ENCODE assay signal across 8 cellular contexts in genomic region chr17:63700528-63701441, GRCh38. TPM values are rescaled to one million over a fixed set of nuclear protein-coding genes. Genes with fewer than 3 reads are reported as not detected.
A peak's percentile ranks its signal among the peaks of the same experiment; 100 is the strongest.
DNase-seq lines count a peak whose midpoint lies in the region; ATAC-seq and TF ChIP-seq lines count a peak whose summit lies in the region.

No MANE protein-coding gene starts in this region.

- peaks cover 16% of the 10 kb centered on the region; the same call in 1 of the 2 replicates for H3F3A ChIP-seq in GM23248 (ENCODE audit: insufficient read depth)

- no peaks in the 10 kb centered on the region for H3K27me3 ChIP-seq in GM23248 (replicated peaks; ENCODE audit: insufficient read depth)
- no peaks in the 10 kb centered on the region for H3K27me3 ChIP-seq in RWPE2 (ENCODE audit: insufficient read depth, poor library complexity, severe bottlenecking)
- H3K27me3 ChIP-seq in right cardiac atrium (ENCODE audit: control insufficient read depth, insufficient read depth) = no peaks in the 10 kb centered on the region
- no peaks in the 10 kb centered on the region for H3K27me3 ChIP-seq in prostate gland (replicated peaks; ENCODE audit: insufficient read depth)

- H2AFZ ChIP-seq in GM23248 = peak overlapping the region; percentile 78

- H3K79me2 ChIP-seq in GM23248 (ENCODE audit: insufficient read depth) = no peaks in the 10 kb centered on the region

- H3K9me3 ChIP-seq in GM23248 (ENCODE audit: low read depth) = no peaks in the 10 kb centered on the region
- no peaks in the 10 kb centered on the region for H3K9me3 ChIP-seq in RWPE2 (ENCODE audit: severe bottlenecking)
- no peaks in the 10 kb centered on the region for H3K9me3 ChIP-seq in right cardiac atrium (ENCODE audit: control insufficient read depth, low read length)
- no peaks in the 10 kb centered on the region for H3K9me3 ChIP-seq in prostate gland

- TF ChIP-seq CTCF in RWPE2 (IDR thresholded peaks at IDR 0.05; ENCODE audit: poor library complexity, severe bottlenecking) = peak; percentile 50
- peak in 2 of 4 experiments; percentile 5 to 21 for TF ChIP-seq CTCF in prostate gland (IDR thresholded peaks at IDR 0.05)

- peaks cover 40% of the 10 kb centered on the region for H3K36me3 Mint-ChIP-seq in activated naive CD8-positive, alpha-beta T cell treated with anti-CD3 and anti-CD28 coated beads, Interleukin-2, amount 50 U/mL, for 24 hours (ENCODE audit: low read depth)

- H3K4me1 Mint-ChIP-seq in activated naive CD8-positive, alpha-beta T cell treated with anti-CD3 and anti-CD28 coated beads, Interleukin-2, amount 50 U/mL, for 24 hours = peaks cover 70% of the 10 kb centered on the region

- no peaks in the 10 kb centered on the region for H3K9me3 Mint-ChIP-seq in activated naive CD8-positive, alpha-beta T cell treated with anti-CD3 and anti-CD28 coated beads, Interleukin-2, amount 50 U/mL, for 24 hours

- ATAC-seq in RWPE2 (ENCODE audit: low read depth) (no peak), right cardiac atrium (peak; percentile 68 to 73), GM21526 (IDR thresholded peaks at IDR 0.05; ENCODE audit: low FRiP score, unreplicated experiment) (no peak)
- ATAC-seq in activated naive CD8-positive, alpha-beta T cell treated with anti-CD3 and anti-CD28 coated beads, Interleukin-2, amount 50 U/mL, for 24 hours = peak; percentile 3

- H3K4me3 Mint-ChIP-seq in activated naive CD8-positive, alpha-beta T cell treated with anti-CD3 and anti-CD28 coated beads, Interleukin-2, amount 50 U/mL, for 24 hours = peak overlapping the region; percentile 85

- H3K9ac ChIP-seq in GM23248 = peak overlapping the region; percentile 51

- peak overlapping the region; percentile 62 for H3K4me3 ChIP-seq in GM23248
- peak overlapping the region; percentile 57 for H3K4me3 ChIP-seq in RWPE2 (ENCODE audit: severe bottlenecking)
- H3K4me3 ChIP-seq in right cardiac atrium (ENCODE audit: low read length) = peak overlapping the region; percentile 82
- H3K4me3 ChIP-seq in prostate gland = peak overlapping the region; percentile 57 to 64

- no peaks in the 10 kb centered on the region for H3K9me2 ChIP-seq in GM23248 (ENCODE audit: insufficient read depth)

- peak overlapping the region; percentile 95 for H3K27ac Mint-ChIP-seq in activated naive CD8-positive, alpha-beta T cell treated with anti-CD3 and anti-CD28 coated beads, Interleukin-2, amount 50 U/mL, for 24 hours

- in situ Hi-C loops in GM23248 (cut with MboI) = no loop called here

- peak; percentile 69 for DNase-seq in AG20443 (ENCODE audit: low spot score)
- DNase-seq in GM23248 = peak; percentile 79
- no peak for DNase-seq in RWPE2 (ENCODE audit: low spot score)
- DNase-seq in activated naive CD8-positive, alpha-beta T cell treated with anti-CD3 and anti-CD28 coated beads, Interleukin-2, amount 50 U/mL, for 24 hours = peak; percentile 62
- DNase-seq in right cardiac atrium = peak; percentile 85 to 93 (median 93)
- no peak for DNase-seq in prostate gland (ENCODE audit: low spot score)
- DNase-seq in NCI-H2081 treated with DMSO at 0.1 percent for 48 hours (lab: John Stamatoyannopoulos, UW) = no peak

- H3K36me3 ChIP-seq in GM23248 (ENCODE audit: low read depth) (no peaks in the 10 kb centered on the region), RWPE2 (ENCODE audit: low read depth) (no peaks in the 10 kb centered on the region), prostate gland (no peaks in the 10 kb centered on the region)

- peak overlapping the region; percentile 41 for H3K27ac ChIP-seq in GM23248
- peak overlapping the region; percentile 10 for H3K27ac ChIP-seq in RWPE2 (ENCODE audit: poor library complexity, severe bottlenecking)
- peak overlapping the region; percentile 77 for H3K27ac ChIP-seq in right cardiac atrium (ENCODE audit: low read length)
- peak overlapping the region; percentile 71 to 77 for H3K27ac ChIP-seq in prostate gland

- no peak for TF ChIP-seq POLR2A in prostate gland (IDR thresholded peaks at IDR 0.05)

- H4K20me1 ChIP-seq in GM23248 (ENCODE audit: insufficient read depth) = no peaks in the 10 kb centered on the region

- H3K4me2 ChIP-seq in GM23248 (ENCODE audit: unreplicated experiment) = peak overlapping the region; percentile 56

- H3K27me3 Mint-ChIP-seq in activated naive CD8-positive, alpha-beta T cell treated with anti-CD3 and anti-CD28 coated beads, Interleukin-2, amount 50 U/mL, for 24 hours = no peaks in the 10 kb centered on the region

- H3K4me1 ChIP-seq in GM23248 (ENCODE audit: insufficient read depth) = 0 out of 2 replicates have a peak, but pooled peaks cover 4% of the 10 kb centered on the region
- no peaks in the 10 kb centered on the region for H3K4me1 ChIP-seq in RWPE2 (ENCODE audit: insufficient read depth, poor library complexity, severe bottlenecking)
- no peaks in the 10 kb centered on the region for H3K4me1 ChIP-seq in right cardiac atrium (ENCODE audit: control insufficient read depth, insufficient read depth, low read length)
- no peaks in the 10 kb centered on the region for H3K4me1 ChIP-seq in prostate gland (replicated peaks)

- intact Hi-C loops in right cardiac atrium (cut with DNase I) = no loop called here
- intact Hi-C loops in prostate gland (cut with DNase I) = no loop called here

- 6 to 8% methylated on average over 44 to 57 of the region's 87 CpGs for WGBS in GM23248 (ENCODE audit: low coverage in 1 of 2, low lambda C conversion rate in 2 of 2, missing lambda C conversion rate in 2 of 2), 2 experiments
- WGBS in right cardiac atrium = 3% methylated on average over 87 of the region's 87 CpGs
- 12% methylated on average over 49 of the region's 87 CpGs for WGBS in prostate gland

RNA-seq across cellular contexts. Expression of gene LIMD2, which starts 0.9 kb away (rescaled TPM):
- total RNA-seq in GM23248 (2014; rRNA removed; shearing (Covaris generic)) = 9.1 and 14.0 TPM in 2 replicates
- polyA plus RNA-seq in GM23248 (2016; fragmentation: Nextera tagmentation; extraction: Ambion mirVana) = 13.6 and 15.8 TPM in 2 replicates
- total RNA-seq in right cardiac atrium = 10 to 100 TPM in 1 of 4 donors, 1 to 10 TPM in 3; 7.9 to 13.8 (median 8.2) TPM
- 8.7 TPM for polyA plus RNA-seq in right cardiac atrium
- 10 to 100 TPM; 29.9 to 51.9 TPM for total RNA-seq in prostate gland

RNA-seq across cellular contexts. Expression of gene STRADA, which starts 40.8 kb away (rescaled TPM):
- 13.9 and 15.7 TPM in 2 replicates for total RNA-seq in GM23248 (2014; rRNA removed; shearing (Covaris generic))
- polyA plus RNA-seq in GM23248 (2016; fragmentation: Nextera tagmentation; extraction: Ambion mirVana) (21.6 and 22.3 TPM in 2 replicates), right cardiac atrium (22.0 TPM)
- total RNA-seq in right cardiac atrium (10 to 100 TPM; 24.2 to 26.8 (median 25.3) TPM), prostate gland (10 to 100 TPM; 15.7 to 37.1 TPM)

Comparison
In these comparisons a context has a peak if more than half of its experiments do, and no peak if none do; other contexts are left out.
1. DNase-seq: peak in AG20443 (single experiment), GM23248 (single experiment), activated naive CD8-positive, alpha-beta T cell treated with anti-CD3 and anti-CD28 coated beads, Interleukin-2, amount 50 U/mL, for 24 hours (single experiment) and right cardiac atrium (3 of 3); none in RWPE2 (single experiment), prostate gland (single experiment) and NCI-H2081 treated with DMSO at 0.1 percent for 48 hours (single experiment).
2. H3K27ac ChIP-seq: peak in every context shown above with its lines; median percentile 77 in right cardiac atrium; 74 in prostate gland; 41 in GM23248; 10 in RWPE2.
3. ATAC-seq: peak in activated naive CD8-positive, alpha-beta T cell treated with anti-CD3 and anti-CD28 coated beads, Interleukin-2, amount 50 U/mL, for 24 hours (single experiment) and right cardiac atrium (2 of 2); none in RWPE2 (single experiment) and GM21526 (single experiment).
4. Peak in every context shown above with its lines, with median percentiles within 50 percentile points of each other: H3K4me3 ChIP-seq.